8 cellular contexts compared by ENCODE assay signal in genomic region chr2:62198237-62198633, GRCh38. TPM values are rescaled to one million over a fixed set of nuclear protein-coding genes. Genes with fewer than 3 reads are reported as not detected.
A peak's percentile ranks its signal among the peaks of the same experiment; 100 is the strongest.
DNase-seq lines count a peak whose midpoint lies in the region; TF ChIP-seq lines count a peak whose summit lies in the region.

No MANE protein-coding gene starts in this region.

- H3K4me1 Mint-ChIP-seq in Calu3 (ENCODE audit: low read depth, unreplicated experiment): peaks cover 34% of the 10 kb centered on the region

- peaks cover 3% of the 10 kb centered on the region for H3K4me1 ChIP-seq in colonic mucosa
- peaks cover 7% of the 10 kb centered on the region for H3K4me1 ChIP-seq in neuron (ENCODE audit: insufficient read depth, low read length)
- H3K4me1 ChIP-seq in SJCRH30: no peaks in the 10 kb centered on the region

- intact Hi-C loops in Calu3 (cut with micrococcal nuclease; ENCODE audit: unreplicated experiment): loop anchor here (5.0 kb wide), 4 partner anchors 94 to 209 kb away; no protein-coding TSS in a partner anchor
- intact Hi-C loops in colonic mucosa (cut with DNase I): loop anchor here (5.0 to 10.0 kb wide), 3 partner anchors 99 to 217 kb away; no protein-coding TSS in a partner anchor

- no peaks in the 10 kb centered on the region for H3K36me3 ChIP-seq in colonic mucosa
- no peaks in the 10 kb centered on the region for H3K36me3 ChIP-seq in neuron (ENCODE audit: insufficient read depth, low read length)
- no peaks in the 10 kb centered on the region for H3K36me3 ChIP-seq in SJCRH30

- DNase-seq in Calu3 (no peak), NAMALWA (ENCODE audit: low spot score) (peak; percentile 51), colonic mucosa (no peak), SJCRH30 (no peak), amniotic stem cell (lab: John Stamatoyannopoulos, UW) (no peak), HuH-7 (ENCODE audit: low spot score) (no peak)
- DNase-seq in stimulated activated CD4-positive, alpha-beta T cell treated with anti-CD3 and anti-CD28 coated beads, Interleukin-15, amount 100 ng/mL, for 24 hours: no peak

- H3K27ac ChIP-seq in colonic mucosa: no peak overlapping the region
- H3K27ac ChIP-seq in SJCRH30: no peak overlapping the region

- H3K27ac Mint-ChIP-seq in Calu3 (ENCODE audit: unreplicated experiment): peak overlapping the region; percentile 37

- H3K4me3 Mint-ChIP-seq in Calu3 (ENCODE audit: low read depth, unreplicated experiment): peak overlapping the region; percentile 77

- CTCF ChIA-PET in Calu3 (lab: Charles Lee): no interaction called here

- no peaks in the 10 kb centered on the region for H3K9me3 Mint-ChIP-seq in Calu3 (ENCODE audit: low read depth, unreplicated experiment)

- H2AFZ ChIP-seq in neuron (ENCODE audit: low read depth, low read length): no peak overlapping the region

- H3K4me3 ChIP-seq in colonic mucosa (peak overlapping the region; percentile 83), neuron (ENCODE audit: low read length) (peak overlapping the region; percentile 99), SJCRH30 (no peak overlapping the region)

- peak overlapping the region in 1 of 2 donors; percentile 38 for H3K9ac ChIP-seq in colonic mucosa (ENCODE audit: low read depth in 2 of 2, low read length in 2 of 2)

- TF ChIP-seq CTCF in Calu3 (IDR thresholded peaks at IDR 0.05; ENCODE audit: unreplicated experiment): no peak
- no peak for TF ChIP-seq CTCF in colonic mucosa (IDR thresholded peaks at IDR 0.05)

- H3K27me3 ChIP-seq in colonic mucosa (no peaks in the 10 kb centered on the region), neuron (ENCODE audit: insufficient read depth, low read length) (no peaks in the 10 kb centered on the region), SJCRH30 (no peaks in the 10 kb centered on the region)

- peaks cover 35% of the 10 kb centered on the region for H3K36me3 Mint-ChIP-seq in Calu3 (ENCODE audit: insufficient read depth, unreplicated experiment)

- no peaks in the 10 kb centered on the region for H3K9me3 ChIP-seq in colonic mucosa
- H3K9me3 ChIP-seq in neuron (ENCODE audit: low read length): no peaks in the 10 kb centered on the region
- no peaks in the 10 kb centered on the region for H3K9me3 ChIP-seq in SJCRH30 (replicated peaks)

- TSS peak; percentile 23 for BruUV-seq in Calu3 (replicated peaks; lab: Mats Ljungman, UMichigan)

- H3K27me3 Mint-ChIP-seq in Calu3 (ENCODE audit: unreplicated experiment): peaks cover 1% of the 10 kb centered on the region

RNA-seq across cellular contexts. Expression of gene B3GNT2, which starts 2.3 kb away (rescaled TPM):
- total RNA-seq in Calu3 (2022) (23.8 and 27.0 TPM in 2 replicates), colonic mucosa (10 to 100 TPM; 20.1 to 55.7 TPM)
- total RNA-seq in SJCRH30 (2014; rRNA removed; shearing (Covaris generic)): 13.6 and 15.8 TPM in 2 replicates
